In the genomic region with DNA sequence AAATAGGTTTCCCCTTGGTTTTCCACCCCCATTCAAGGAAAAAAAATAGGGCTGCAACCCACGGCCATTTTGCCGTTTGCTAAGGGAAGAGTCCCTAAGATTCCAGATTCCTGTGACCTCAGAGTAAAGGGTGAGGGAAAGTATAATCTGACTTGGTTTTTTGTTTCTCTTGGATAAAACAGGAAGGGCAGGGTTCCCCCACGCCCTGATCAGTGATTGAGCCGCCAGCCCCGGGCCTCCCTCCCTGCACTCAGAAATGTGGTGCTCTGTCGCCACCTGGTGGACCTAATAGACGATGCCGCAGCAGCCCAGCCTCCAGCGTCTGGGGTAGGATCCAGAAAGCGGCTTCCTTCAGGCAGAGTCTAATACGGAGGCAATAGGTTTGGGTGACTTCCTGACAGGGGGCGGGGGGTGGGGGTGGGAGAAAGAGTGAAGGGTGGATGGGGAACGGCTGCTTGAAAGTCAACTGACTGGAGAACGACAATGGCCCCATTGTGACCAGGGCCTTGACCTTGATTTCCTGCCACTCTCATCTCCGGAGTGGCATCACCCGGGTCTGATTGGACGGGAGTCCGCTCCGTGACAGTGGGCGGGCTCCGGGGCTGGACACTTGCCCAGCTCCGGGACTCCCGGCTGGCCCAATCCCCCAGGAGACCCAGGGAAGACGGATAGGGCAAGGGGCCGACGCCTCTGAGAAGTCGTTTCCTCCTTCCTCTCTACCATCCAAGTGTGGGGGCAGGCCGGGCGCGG, we compare ENCODE assay signal across 8 cellular contexts. TPM values are rescaled to one million over a fixed set of nuclear protein-coding genes. Genes with fewer than 3 reads are reported as not detected.
A peak's percentile ranks its signal among the peaks of the same experiment; 100 is the strongest.
DNase-seq lines count a peak whose midpoint lies in the region; ATAC-seq and TF ChIP-seq lines count a peak whose summit lies in the region.

No MANE protein-coding gene starts in this region.

- H3K4me3 ChIP-seq in CD8-positive, alpha-beta T cell (ENCODE audit: low read depth, low read length), result no peak overlapping the region
- peak overlapping the region; percentile 30 for H3K4me3 ChIP-seq in NT2/D1 (ENCODE audit: insufficient read length, low read depth)

- POLR2A ChIA-PET in CD8-positive, alpha-beta T cell (lab: Charles Lee), result no interaction called here

- H3K4me3 Mint-ChIP-seq in CD8-positive, alpha-beta T cell, result peak overlapping the region; percentile 46

- no peak overlapping the region for H3K27ac Mint-ChIP-seq in CD8-positive, alpha-beta T cell

- H3K27ac ChIP-seq in CD8-positive, alpha-beta T cell (ENCODE audit: low read depth, low read length), result no peak overlapping the region

- intact Hi-C loops in CD8-positive, alpha-beta T cell (cut with DNase I, micrococcal nuclease), result loop anchor here (1.0 kb wide), 5 partner anchors 13 to 370 kb away; partner anchors contain the start of gene CYSTM1 (in 1 of the 2)

- peaks cover 6% of the 10 kb centered on the region for H3K4me1 Mint-ChIP-seq in CD8-positive, alpha-beta T cell (ENCODE audit: low read depth)

- CTCF ChIA-PET in CD8-positive, alpha-beta T cell (lab: Charles Lee), result interaction anchor here (0.6 to 10.1 kb wide), 9 partner anchors 14 to 663 kb away, joined by 3 to 167 read pairs (median 8); partner anchors contain the start of gene CYSTM1

- no peaks in the 10 kb centered on the region for H3K36me3 Mint-ChIP-seq in CD8-positive, alpha-beta T cell

- no peaks in the 10 kb centered on the region for H3K9me3 ChIP-seq in CD8-positive, alpha-beta T cell (ENCODE audit: low read length)
- no peaks in the 10 kb centered on the region for H3K9me3 ChIP-seq in NT2/D1 (ENCODE audit: insufficient read depth, low read length)

- peak; percentile 100 for ATAC-seq in CD8-positive, alpha-beta T cell

- DNase-seq in CD8-positive, alpha-beta T cell, result peak; percentile 74 to 91 (median 83)
- DNase-seq in GM20000 (ENCODE audit: low spot score), result peak; percentile 88
- DNase-seq in HPDE6-E6E7 (ENCODE audit: extremely low spot score), result peak; percentile 92
- peak; percentile 66 for DNase-seq in NT2/D1 (ENCODE audit: low read depth, low spot score)
- peak; percentile 66 for DNase-seq in activated CD8-positive, alpha-beta memory T cell treated with anti-CD3 and anti-CD28 coated beads, Interleukin-2, amount 50 U/mL, for 24 hours (ENCODE audit: extremely low read depth)
- peak; percentile 92 for DNase-seq in epidermal melanocyte (ENCODE audit: insufficient read length, low spot score)
- DNase-seq in mucosa of gallbladder (ENCODE audit: low spot score), result peak; percentile 91
- DNase-seq in stimulated activated CD8-positive, alpha-beta memory T cell treated with anti-CD3 and anti-CD28 coated beads, Interleukin-4, amount 100 ng/mL, for 1 hour (ENCODE audit: low read depth in 2 of 2, low spot score in 1 of 2), result peak; percentile 72 to 80

- peaks cover under 1% of the 10 kb centered on the region for H3K27me3 Mint-ChIP-seq in CD8-positive, alpha-beta T cell (ENCODE audit: low read depth)

- H3K4me1 ChIP-seq in CD8-positive, alpha-beta T cell (ENCODE audit: insufficient read depth, low read length), result peaks cover 4% of the 10 kb centered on the region
- H3K4me1 ChIP-seq in NT2/D1 (ENCODE audit: insufficient read depth, insufficient read length), result peaks cover 4% of the 10 kb centered on the region

- H3K27me3 ChIP-seq in CD8-positive, alpha-beta T cell (ENCODE audit: insufficient read depth, low read length), result no peaks in the 10 kb centered on the region
- no peaks in the 10 kb centered on the region for H3K27me3 ChIP-seq in NT2/D1 (ENCODE audit: insufficient read depth, insufficient read length)

- peak; percentile 81 for TF ChIP-seq CTCF in CD8-positive, alpha-beta T cell (IDR thresholded peaks at IDR 0.05)
- TF ChIP-seq CTCF in GM20000 (IDR thresholded peaks at IDR 0.05; ENCODE audit: extremely low read depth, missing control alignments), result peak; percentile 94

- H3K9ac ChIP-seq in NT2/D1 (ENCODE audit: insufficient read length, low read depth), result no peak overlapping the region

- H3K9me3 Mint-ChIP-seq in CD8-positive, alpha-beta T cell, result no peaks in the 10 kb centered on the region

- H3K36me3 ChIP-seq in CD8-positive, alpha-beta T cell (ENCODE audit: insufficient read depth, low read length), result no peaks in the 10 kb centered on the region
- H3K36me3 ChIP-seq in NT2/D1 (ENCODE audit: insufficient read depth, insufficient read length, low read length), result no peaks in the 10 kb centered on the region

RNA-seq across cellular contexts. Expression of gene CYSTM1, which starts 17.8 kb away (rescaled TPM):
- total RNA-seq in CD8-positive, alpha-beta T cell, result 1 to 10 TPM; 8.1 to 8.6 TPM
- total RNA-seq in mucosa of gallbladder, result 382 TPM

RNA-seq across cellular contexts. Expression of gene IGIP, which starts 31.5 kb away (rescaled TPM):
- total RNA-seq in CD8-positive, alpha-beta T cell, result under 1 TPM; 0.78 to 0.81 TPM
- 17.6 TPM for total RNA-seq in mucosa of gallbladder

RNA-seq across cellular contexts. Expression of gene PURA, which starts 43.3 kb away (rescaled TPM):
- total RNA-seq in CD8-positive, alpha-beta T cell, result 1 to 10 TPM; 4.0 to 4.3 TPM
- 39.4 TPM for total RNA-seq in mucosa of gallbladder

Comparison
In these comparisons a context has a peak if more than half of its experiments do, and no peak if none do; other contexts are left out.
1. RNA of gene CYSTM1, which starts 17.8 kb away (total RNA-seq): 382 TPM in mucosa of gallbladder (single experiment); 8.1 to 8.6 TPM in CD8-positive, alpha-beta T cell; every median in the first group is over 10 times any median in the second.
2. RNA of gene IGIP, which starts 31.5 kb away (total RNA-seq): 17.6 TPM in mucosa of gallbladder (single experiment); 0.78 to 0.81 TPM in CD8-positive, alpha-beta T cell; every median in the first group is over 10 times any median in the second.
3. Peak in every context shown above with its lines, with median percentiles within 50 percentile points of each other: DNase-seq.